In the genomic region with DNA sequence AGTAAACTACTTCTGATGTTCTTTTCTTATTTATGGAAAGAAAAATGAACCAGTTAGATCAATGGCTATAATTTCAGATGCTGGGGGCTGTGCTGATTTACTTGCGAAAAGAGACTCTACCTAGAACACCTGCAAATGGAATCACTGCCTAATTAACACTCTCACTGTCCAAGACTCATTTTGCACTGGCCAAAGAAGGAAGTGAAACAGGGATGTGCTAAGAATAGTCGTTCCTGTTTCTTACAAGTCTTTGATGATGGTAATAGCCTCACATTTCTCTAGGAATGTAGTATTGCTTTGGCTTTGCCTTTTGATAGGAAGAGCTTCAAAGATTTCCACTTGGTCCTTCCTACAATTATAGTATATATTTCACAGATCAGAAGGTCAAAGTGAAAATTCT, we compare ENCODE assay signal across 1 cellular context.
TF ChIP-seq lines count a peak whose summit lies in the region.

No MANE protein-coding gene starts in this region.

TF ChIP-seq in endothelial cell of umbilical vein, 7 proteins besides CTCF, POLR2A, EP300 and RAD21 (continued from another document):
- TF ChIP-seq POLR2AphosphoS5 (IDR thresholded peaks at IDR 0.05; ENCODE audit: insufficient read depth, low read depth, low read length) = no peak
- no peak for TF ChIP-seq MYC (IDR thresholded peaks at IDR 0.05; ENCODE audit: low read depth, low read length)
- no peak for TF ChIP-seq GATA2 (IDR thresholded peaks at IDR 0.05; ENCODE audit: insufficient read depth, insufficient read length, low read depth, low read length)
TF ChIP-seq in endothelial cell of umbilical vein: peak in this region for 0.
